ENCODE assay signal across 20 cellular contexts in the genomic region with DNA sequence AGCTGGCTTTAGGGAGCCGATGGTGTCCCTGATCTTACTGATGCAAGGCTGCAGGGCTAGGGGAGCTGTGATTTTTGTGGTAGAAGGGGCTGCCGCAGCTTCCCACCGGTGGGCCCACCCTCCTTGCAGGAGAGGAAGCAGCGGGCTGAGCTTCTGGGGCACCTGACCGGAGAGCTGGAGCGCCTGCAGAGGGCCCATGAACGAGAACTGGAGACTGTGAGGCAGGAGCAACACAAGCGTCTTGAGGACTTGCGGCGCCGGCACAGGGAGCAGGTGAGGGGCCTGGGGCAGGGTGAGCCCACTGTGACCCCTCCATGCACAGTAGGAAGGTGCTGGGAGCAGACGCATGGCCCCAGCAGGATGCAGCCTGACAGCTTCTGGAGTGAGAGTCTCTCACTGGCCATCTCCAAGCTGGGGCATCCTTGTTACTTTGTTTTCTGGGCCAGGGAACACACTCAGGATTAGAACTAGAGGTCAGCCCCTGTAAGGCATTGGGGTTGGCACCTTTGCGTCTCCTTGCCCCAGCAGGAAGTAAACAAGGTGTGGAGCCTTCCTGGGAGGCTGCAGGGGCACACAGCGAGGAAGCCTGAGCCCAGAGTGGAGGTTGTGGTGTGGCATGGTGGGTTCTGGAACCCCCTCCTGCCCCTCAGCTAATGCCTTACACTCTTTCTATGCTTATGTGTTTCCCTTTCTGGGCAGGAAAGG.
DNase-seq lines count a peak whose midpoint lies in the region; ATAC-seq and TF ChIP-seq lines count a peak whose summit lies in the region.
"Had no signal": no experiment of that assay in that cellular context is flagged by ENCODE, and none has a peak within 500 bp of the region (broad histone marks: within the 10 kb centered on the region; RNA-seq: fewer than 3 reads in every experiment).

No MANE protein-coding gene starts in this region.

- H3K4me1 ChIP-seq in upper lobe of right lung: no peaks in the 10 kb centered on the region

- H3K27ac ChIP-seq in upper lobe of right lung: no peak overlapping the region
- H3K27ac ChIP-seq: 22Rv1, GM23248 had no signal

- H3K36me3 Mint-ChIP-seq in CD14-positive monocyte: peaks cover 87 to 96% of the 10 kb centered on the region in 2 donors

- no peak overlapping the region for H3K27ac Mint-ChIP-seq in CD14-positive monocyte
- H3K27ac Mint-ChIP-seq: CD8-positive, alpha-beta T cell had no signal

- H3K9me3 Mint-ChIP-seq in CD14-positive monocyte: peaks cover 4 to 24% (median 11%) of the 10 kb centered on the region in 7 donors

- H3K36me3 ChIP-seq in upper lobe of right lung: peaks cover 66% of the 10 kb centered on the region

- DNase-seq in cardiac septum (ENCODE audit: low spot score): peak; percentile 51
- no peak for DNase-seq in left cardiac atrium
- DNase-seq in omental fat pad (ENCODE audit: low spot score): no peak
- peak; percentile 50 for DNase-seq in sciatic nerve (ENCODE audit: low spot score)
- DNase-seq in upper lobe of right lung: peak; percentile 51
- no peak for DNase-seq in activated CD4-positive, alpha-beta T cell treated with anti-CD3 and anti-CD28 coated beads for 4 hours
- DNase-seq in CD14-positive monocyte (ENCODE audit: low spot score): no peak
- DNase-seq in cerebellum (ENCODE audit: low spot score): no peak
- DNase-seq: C1 segment of cervical spinal cord; CD4-positive, CD25-positive, alpha-beta regulatory T cell; CD8-positive, alpha-beta T cell; DMS 273 treated with DMSO at 0.1 percent for 48 hours; DMS79; EL; GDM1; GM23248; H7; HCEC 1CT had no signal

- intact Hi-C loops in cardiac septum (cut with DNase I): no loop called here
- intact Hi-C loops in left cardiac atrium (cut with DNase I): no loop called here
- intact Hi-C loops in sciatic nerve (cut with DNase I): no loop called here
- intact Hi-C loops in upper lobe of right lung (cut with DNase I): no loop called here
- intact Hi-C loops in CD14-positive monocyte (cut with micrococcal nuclease): no loop called here

- H3K27me3 ChIP-seq in upper lobe of right lung: no peaks in the 10 kb centered on the region

- no peaks in the 10 kb centered on the region for H3K27me3 Mint-ChIP-seq in CD14-positive monocyte (ENCODE audit: low read depth in 3 of 3)
- H3K27me3 Mint-ChIP-seq: CD4-positive, CD25-positive, alpha-beta regulatory T cell had no signal

- ATAC-seq in left cardiac atrium: no peak
- peak; percentile 25 for ATAC-seq in omental fat pad (ENCODE audit: low FRiP score)
- no peak for ATAC-seq in sciatic nerve
- no peak for ATAC-seq in upper lobe of right lung
- ATAC-seq: CD8-positive, alpha-beta T cell; GM12878 had no signal

- H3K4me3 Mint-ChIP-seq in CD14-positive monocyte: no peak overlapping the region
- H3K4me3 Mint-ChIP-seq: CD4-positive, CD25-positive, alpha-beta regulatory T cell; CD8-positive, alpha-beta T cell had no signal

- H3K9me3 ChIP-seq in upper lobe of right lung: peaks cover 5% of the 10 kb centered on the region

- H3K4me3 ChIP-seq in upper lobe of right lung: no peak overlapping the region
- H3K4me3 ChIP-seq: GM12878, GM23248 had no signal

- H3K4me1 Mint-ChIP-seq in CD14-positive monocyte: no peaks in the 10 kb centered on the region

- TF ChIP-seq CTCF in omental fat pad (IDR thresholded peaks at IDR 0.05): no peak
- TF ChIP-seq CTCF in upper lobe of right lung (IDR thresholded peaks at IDR 0.05): no peak
- TF ChIP-seq CTCF in CD14-positive monocyte (IDR thresholded peaks at IDR 0.05): no peak

Comparison
In these comparisons a context has a peak if more than half of its experiments do, and no peak if none do; other contexts are left out.
1. DNase-seq: peak in cardiac septum (single experiment), sciatic nerve (single experiment) and upper lobe of right lung (single experiment); none in left cardiac atrium (single experiment), omental fat pad (single experiment), activated CD4-positive, alpha-beta T cell treated with anti-CD3 and anti-CD28 coated beads for 4 hours (0 of 2), CD14-positive monocyte (single experiment) and cerebellum (single experiment).